12 cellular contexts compared by ENCODE assay signal in genomic region chr2:121044412-121044811, GRCh38.
DNase-seq lines count a peak whose midpoint lies in the region; ATAC-seq and TF ChIP-seq lines count a peak whose summit lies in the region.
"Had no signal": no experiment of that assay in that cellular context is flagged by ENCODE, and none has a peak within 500 bp of the region (broad histone marks: within the 10 kb centered on the region; RNA-seq: fewer than 3 reads in every experiment).

No MANE protein-coding gene starts in this region.

- H3K27me3 Mint-ChIP-seq in activated CD4-positive, alpha-beta T cell treated with anti-CD3 and anti-CD28 coated beads, Interleukin-2, amount 10 ng/mL, durations not matched to agents 24 days and 14 days, result no peaks in the 10 kb centered on the region

- no peaks in the 10 kb centered on the region for H3K9me3 Mint-ChIP-seq in activated CD4-positive, alpha-beta T cell treated with anti-CD3 and anti-CD28 coated beads, Interleukin-2, amount 10 ng/mL, durations not matched to agents 24 days and 14 days
- H3K9me3 Mint-ChIP-seq: effector memory CD8-positive, alpha-beta T cell had no signal

- H3K4me3 Mint-ChIP-seq in activated CD4-positive, alpha-beta T cell treated with anti-CD3 and anti-CD28 coated beads, Interleukin-2, amount 10 ng/mL, durations not matched to agents 24 days and 14 days, result no peak overlapping the region
- H3K4me3 Mint-ChIP-seq: effector memory CD8-positive, alpha-beta T cell had no signal

- peak; percentile 43 for TF ChIP-seq CTCF in NB4 (IDR thresholded peaks at IDR 0.05; ENCODE audit: low read depth, low read length)
- TF ChIP-seq CTCF in colonic mucosa (IDR thresholded peaks at IDR 0.05), result peak; percentile 17
- TF ChIP-seq CTCF in retinal pigment epithelial cell (conservative IDR thresholded peaks at IDR 0.05; ENCODE audit: low read depth, low read length), result peak; percentile 31

- no peaks in the 10 kb centered on the region for H3K36me3 ChIP-seq in colonic mucosa

- H3K4me1 Mint-ChIP-seq in activated CD4-positive, alpha-beta T cell treated with anti-CD3 and anti-CD28 coated beads, Interleukin-2, amount 10 ng/mL, durations not matched to agents 24 days and 14 days, result no peaks in the 10 kb centered on the region

- no peaks in the 10 kb centered on the region for H3K9me3 ChIP-seq in colonic mucosa

- H3K27ac ChIP-seq in colonic mucosa, result no peak overlapping the region

- intact Hi-C loops in activated CD4-positive, alpha-beta T cell treated with anti-CD3 and anti-CD28 coated beads, Interleukin-2, amount 10 ng/mL, durations not matched to agents 24 days and 14 days (cut with micrococcal nuclease), result no loop called here
- intact Hi-C loops in colonic mucosa (cut with DNase I), result no loop called here

- H3K27me3 ChIP-seq in colonic mucosa, result no peaks in the 10 kb centered on the region

- no peak overlapping the region for H3K9ac ChIP-seq in colonic mucosa (ENCODE audit: low read depth in 2 of 2, low read length in 2 of 2)

- no peak overlapping the region for H3K27ac Mint-ChIP-seq in activated CD4-positive, alpha-beta T cell treated with anti-CD3 and anti-CD28 coated beads, Interleukin-2, amount 10 ng/mL, durations not matched to agents 24 days and 14 days
- H3K27ac Mint-ChIP-seq: effector memory CD8-positive, alpha-beta T cell had no signal

- H3K36me3 Mint-ChIP-seq in activated CD4-positive, alpha-beta T cell treated with anti-CD3 and anti-CD28 coated beads, Interleukin-2, amount 10 ng/mL, durations not matched to agents 24 days and 14 days (ENCODE audit: low read depth), result no peaks in the 10 kb centered on the region

- H3K4me3 ChIP-seq in NB4 (ENCODE audit: low read depth, low read length) (no peak overlapping the region), colonic mucosa (no peak overlapping the region), retinal pigment epithelial cell (ENCODE audit: low read length) (no peak overlapping the region)

- peak; percentile 57 for DNase-seq in activated CD4-positive, alpha-beta T cell treated with anti-CD3 and anti-CD28 coated beads, Interleukin-2, amount 10 ng/mL, durations not matched to agents 24 days and 14 days
- DNase-seq in activated CD4-positive, alpha-beta T cell treated with anti-CD3 and anti-CD28 coated beads, Interleukin-2, amount 50 U/mL, for 48 hours, result no peak
- peak; percentile 16 for DNase-seq in NB4 (ENCODE audit: low read depth)
- peak; percentile 42 for DNase-seq in colonic mucosa
- DNase-seq in retinal pigment epithelial cell (ENCODE audit: low read depth), result no peak
- no peak for DNase-seq in activated effector memory CD4-positive, alpha-beta T cell treated with anti-CD3 and anti-CD28 coated beads, Interleukin-2, amount 50 U/mL, for 16 hours
- DNase-seq in COR-L47 (lab: John Stamatoyannopoulos, UW), result no peak
- DNase-seq: effector memory CD8-positive, alpha-beta T cell; midbrain; NCI-H1417; Right ventricle myocardium superior had no signal

- no peaks in the 10 kb centered on the region for H3K4me1 ChIP-seq in colonic mucosa

- TF ChIP-seq POLR2A in NB4 (IDR thresholded peaks at IDR 0.05; ENCODE audit: extremely low read depth, insufficient read length), result no peak

- ATAC-seq in GM21619 (IDR thresholded peaks at IDR 0.05; ENCODE audit: unreplicated experiment), result no peak
- ATAC-seq: effector memory CD8-positive, alpha-beta T cell had no signal

Comparison
In these comparisons a context has a peak if more than half of its experiments do, and no peak if none do; other contexts are left out.
1. DNase-seq: peak in activated CD4-positive, alpha-beta T cell treated with anti-CD3 and anti-CD28 coated beads, Interleukin-2, amount 10 ng/mL, durations not matched to agents 24 days and 14 days (single experiment), NB4 (single experiment) and colonic mucosa (single experiment); none in activated CD4-positive, alpha-beta T cell treated with anti-CD3 and anti-CD28 coated beads, Interleukin-2, amount 50 U/mL, for 48 hours (0 of 2), retinal pigment epithelial cell (single experiment), activated effector memory CD4-positive, alpha-beta T cell treated with anti-CD3 and anti-CD28 coated beads, Interleukin-2, amount 50 U/mL, for 16 hours (single experiment) and COR-L47 (single experiment).
2. Peak in every context shown above with its lines, with median percentiles within 50 percentile points of each other: CTCF ChIP-seq.